Comparison of ENCODE assay signal across 23 cellular contexts in genomic region chr15:50786468-50786867, GRCh38.
"Had no signal": no experiment of that assay in that cellular context is flagged by ENCODE, and none has a peak within 500 bp of the region (broad histone marks: within the 10 kb centered on the region; RNA-seq: fewer than 3 reads in every experiment).

No MANE protein-coding gene starts in this region.

- ATAC-seq: esophagus mucosa; heart right ventricle; naive thymus-derived CD8-positive, alpha-beta T cell; pancreas; stimulated activated naive CD8-positive, alpha-beta T cell treated with anti-CD3 and anti-CD28 coated beads, Interleukin-15, Interleukin-2, amounts not matched to agents 100 U/mL and 50 U/mL, for 24 hours had no signal

- H3K27me3 ChIP-seq: foreskin keratinocyte, heart right ventricle, pancreas, testis had no signal

- H3K4me1 ChIP-seq: foreskin keratinocyte, prostate gland, testis had no signal

- H3K27ac ChIP-seq: foreskin keratinocyte, pancreas, prostate gland, testis had no signal

- DNase-seq: activated CD4-positive, alpha-beta memory T cell treated with anti-CD3 and anti-CD28 coated beads for 36 hours; activated CD4-positive, alpha-beta T cell treated with anti-CD3 and anti-CD28 coated beads, Interleukin-2, amount 10 ng/mL, durations not matched to agents 24 days and 14 days; activated CD4-positive, CD25-positive, alpha-beta regulatory T cell treated with anti-CD3 and anti-CD28 coated beads, Interleukin-2, amount 50 U/mL, for 72 hours; activated CD8-positive, alpha-beta memory T cell treated with anti-CD3 and anti-CD28 coated beads, Interleukin-2, amount 50 U/mL, for 4 hours; activated gamma-delta T cell; activated naive CD4-positive, alpha-beta T cell treated with anti-CD3 and anti-CD28 coated beads, Interleukin-2, amount 50 U/mL, for 16 hours; activated T-cell treated with anti-CD3 and anti-CD28 coated beads, Interleukin-2, amount 50 U/mL, for 1 hour; amygdala; caudate nucleus; endodermal cell; heart right ventricle; left ventricle myocardium superior; naive thymus-derived CD8-positive, alpha-beta T cell; nucleus accumbens; pancreas; stimulated activated CD4-positive, alpha-beta T cell treated with anti-CD3 and anti-CD28 coated beads, Interleukin-2, amount 100 ng/mL, for 48 hours; stimulated activated naive CD8-positive, alpha-beta T cell treated with anti-CD3 and anti-CD28 coated beads, Interleukin-15, Interleukin-2, amounts not matched to agents 100 U/mL and 50 U/mL, for 24 hours; T-helper 2 cell; testis; trophoblast cell had no signal

- H3K9me3 ChIP-seq: heart right ventricle, pancreas, prostate gland, testis had no signal

- H3K4me3 ChIP-seq: heart right ventricle, pancreas, prostate gland, testis had no signal

- H3K36me3 ChIP-seq: heart right ventricle, pancreas, prostate gland had no signal
